In the genomic region with DNA sequence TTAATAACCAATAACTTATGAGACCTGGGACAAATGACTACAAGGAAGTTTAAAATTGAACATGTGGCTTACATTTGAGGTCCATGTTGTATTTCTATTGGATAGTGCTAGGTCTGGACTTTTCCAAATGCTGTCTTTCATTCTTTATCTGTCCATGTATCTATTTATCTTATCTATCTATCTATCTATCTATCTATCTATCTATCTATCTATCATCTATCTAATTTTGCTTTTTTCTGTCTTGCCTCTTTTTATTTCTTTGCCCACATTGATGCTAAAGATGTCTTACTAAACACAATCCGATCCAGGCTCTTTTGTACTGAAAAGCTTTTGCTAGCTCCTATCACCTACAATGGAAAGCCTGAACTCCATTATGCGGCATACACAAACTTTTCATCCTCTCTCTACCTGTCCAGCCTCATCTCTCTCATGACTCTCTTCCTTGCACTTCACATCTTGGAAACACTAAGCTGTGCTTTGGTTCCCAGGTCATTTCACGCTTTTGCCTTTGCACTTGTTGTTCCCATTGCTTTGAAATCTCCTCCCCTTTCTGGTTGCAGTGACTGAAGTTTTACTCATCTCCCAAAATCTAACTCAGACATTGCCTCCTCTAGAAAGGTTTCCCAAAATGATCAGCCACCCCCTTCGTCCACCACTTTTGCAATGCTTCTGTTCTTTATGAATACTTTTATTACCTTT, we compare ENCODE assay signal across 20 cellular contexts.
"Had no signal": no experiment of that assay in that cellular context is flagged by ENCODE, and none has a peak within 500 bp of the region (broad histone marks: within the 10 kb centered on the region; RNA-seq: fewer than 3 reads in every experiment).

No MANE protein-coding gene starts in this region.

- ATAC-seq: activated T-helper 17 cell treated with anti-CD3 and anti-CD28 coated beads, Interleukin-2, amount 50 U/mL, for 72 hours; sciatic nerve; stimulated activated naive B cell treated with anti-CD40 and anti-IgM and Interleukin-4, amounts not matched to agents 10 μg/mL and 1 μg/mL and 100 μg/mL, for 72 hours; WTC11 had no signal

- H3K4me1 ChIP-seq: parathyroid adenoma, tibial nerve had no signal

- H3K27ac Mint-ChIP-seq: activated naive CD8-positive, alpha-beta T cell treated with anti-CD3 and anti-CD28 coated beads for 36 hours; activated T-cell treated with anti-CD3 and anti-CD28 coated beads, Interleukin-2, amount 50 U/mL, for 24 hours; activated T-helper 17 cell treated with anti-CD3 and anti-CD28 coated beads, Interleukin-2, amount 50 U/mL, for 72 hours; memory B cell; nephron progenitor cell; stimulated activated naive B cell treated with anti-CD40 and anti-IgM and Interleukin-4, amounts not matched to agents 10 μg/mL and 1 μg/mL and 100 μg/mL, for 72 hours; T-helper 1 cell treated with Interleukin-12 subunit alpha and Interleukin-12 subunit beta and Interleukin-4 antibody, amounts not matched to agents 30 μg/mL and 1 μg/mL, for 36 hours; WTC11 had no signal

- H3K27me3 ChIP-seq: tibial nerve had no signal

- H3K9me3 Mint-ChIP-seq: activated naive CD8-positive, alpha-beta T cell treated with anti-CD3 and anti-CD28 coated beads for 36 hours; activated T-cell treated with anti-CD3 and anti-CD28 coated beads, Interleukin-2, amount 50 U/mL, for 24 hours; activated T-helper 17 cell treated with anti-CD3 and anti-CD28 coated beads, Interleukin-2, amount 50 U/mL, for 72 hours; memory B cell; nephron progenitor cell; stimulated activated naive B cell treated with anti-CD40 and anti-IgM and Interleukin-4, amounts not matched to agents 10 μg/mL and 1 μg/mL and 100 μg/mL, for 72 hours; T-helper 1 cell treated with Interleukin-12 subunit alpha and Interleukin-12 subunit beta and Interleukin-4 antibody, amounts not matched to agents 30 μg/mL and 1 μg/mL, for 36 hours had no signal

- H3K36me3 Mint-ChIP-seq: activated naive CD8-positive, alpha-beta T cell treated with anti-CD3 and anti-CD28 coated beads for 36 hours; memory B cell; stimulated activated naive B cell treated with anti-CD40 and anti-IgM and Interleukin-4, amounts not matched to agents 10 μg/mL and 1 μg/mL and 100 μg/mL, for 72 hours; WTC11 had no signal

- H3K4me3 ChIP-seq: tibial nerve had no signal

- H3K9me3 ChIP-seq: tibial nerve had no signal

- DNase-seq: activated CD8-positive, alpha-beta memory T cell treated with anti-CD3 and anti-CD28 coated beads for 24 hours; activated CD8-positive, alpha-beta memory T cell treated with anti-CD3 and anti-CD28 coated beads, Interleukin-2, amount 50 U/mL, for 4 hours; activated naive CD8-positive, alpha-beta T cell treated with anti-CD3 and anti-CD28 coated beads for 36 hours; activated T-cell treated with anti-CD3 and anti-CD28 coated beads, Interleukin-2, amount 50 U/mL, for 24 hours; cerebellar nuclear complex; hippocampal formation; kidney glomerular epithelial cell; nephron progenitor cell; stimulated activated CD4-positive, alpha-beta T cell treated with anti-CD3 and anti-CD28 coated beads, Interleukin-2, amount 100 ng/mL, for 48 hours; stimulated activated CD8-positive, alpha-beta memory T cell treated with anti-CD3 and anti-CD28 coated beads, Interleukin-4, amount 100 ng/mL, for 48 hours; stimulated activated naive B cell treated with anti-CD40 and anti-IgM and Interleukin-4, amounts not matched to agents 10 μg/mL and 1 μg/mL and 100 μg/mL, for 72 hours; T1000 had no signal

- H3K27ac ChIP-seq: epithelial cell of prostate, parathyroid adenoma, tibial nerve had no signal
